ENCODE assay signal across 1 cellular context in genomic region chr7:94004024-94004945, GRCh38.
TF ChIP-seq lines count a peak whose summit lies in the region.

A gene with protein sequence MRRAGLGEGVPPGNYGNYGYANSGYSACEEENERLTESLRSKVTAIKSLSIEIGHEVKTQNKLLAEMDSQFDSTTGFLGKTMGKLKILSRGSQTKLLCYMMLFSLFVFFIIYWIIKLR (minus strand): TSS chr7:94004355. CDS start chr7:94004216, 139 bp downstream.

TF ChIP-seq in WTC11, 78 proteins besides CTCF, POLR2A, EP300 and RAD21 (continued from another document):
- TF ChIP-seq HMGXB4 (CRISPR knock-in tag; IDR thresholded peaks at IDR 0.05) (peak; percentile 62; the same call in 1 of the 2 replicates), TP53 (CRISPR knock-in tag; IDR thresholded peaks at IDR 0.05) (no peak), CREB1 (CRISPR knock-in tag; IDR thresholded peaks at IDR 0.05) (no peak), ZBTB21 (CRISPR knock-in tag; IDR thresholded peaks at IDR 0.05; ENCODE audit: borderline replicate concordance) (no peak), MYBL2 (CRISPR knock-in tag; IDR thresholded peaks at IDR 0.05) (no peak), FOXP1 (CRISPR knock-in tag; IDR thresholded peaks at IDR 0.05; ENCODE audit: borderline replicate concordance) (no peak), MXD4 (CRISPR knock-in tag; IDR thresholded peaks at IDR 0.05; ENCODE audit: borderline replicate concordance) (no peak), NFATC4 (CRISPR knock-in tag; IDR thresholded peaks at IDR 0.05) (no peak), OVOL2 (CRISPR knock-in tag; IDR thresholded peaks at IDR 0.05; ENCODE audit: borderline replicate concordance) (no peak), NFYB (CRISPR knock-in tag; conservative IDR thresholded peaks at IDR 0.05; ENCODE audit: low read depth) (peak; percentile 57; the same call in 1 of the 2 replicates), TCF7 (CRISPR knock-in tag; IDR thresholded peaks at IDR 0.05; ENCODE audit: low read depth) (no peak), ESRRA (CRISPR knock-in tag; IDR thresholded peaks at IDR 0.05; ENCODE audit: borderline replicate concordance) (no peak), ZNF232 (CRISPR knock-in tag; IDR thresholded peaks at IDR 0.05) (no peak), ELF4 (CRISPR knock-in tag; IDR thresholded peaks at IDR 0.05; ENCODE audit: low read depth) (no peak), KAT7 (CRISPR knock-in tag; IDR thresholded peaks at IDR 0.05; ENCODE audit: borderline replicate concordance) (no peak), USF2 (CRISPR knock-in tag; IDR thresholded peaks at IDR 0.05) (no peak), TEAD4 (CRISPR knock-in tag; IDR thresholded peaks at IDR 0.05) (no peak), ZNF416 (CRISPR knock-in tag; IDR thresholded peaks at IDR 0.05) (no peak), ZSCAN18 (CRISPR knock-in tag; IDR thresholded peaks at IDR 0.05) (no peak), JUN (CRISPR knock-in tag; IDR thresholded peaks at IDR 0.05) (no peak), ZNF423 (CRISPR knock-in tag; IDR thresholded peaks at IDR 0.05) (no peak), SOX15 (CRISPR knock-in tag; IDR thresholded peaks at IDR 0.05) (no peak), FOXK1 (CRISPR knock-in tag; IDR thresholded peaks at IDR 0.05) (peak; percentile 99), NR3C1 (CRISPR knock-in tag; conservative IDR thresholded peaks at IDR 0.05; ENCODE audit: low read depth) (no peak), PRDM15 (CRISPR knock-in tag; IDR thresholded peaks at IDR 0.05) (peak; percentile 93), NR1H2 (CRISPR knock-in tag; IDR thresholded peaks at IDR 0.05) (no peak), RORB (CRISPR knock-in tag; IDR thresholded peaks at IDR 0.05) (no peak), IRF2 (CRISPR knock-in tag; IDR thresholded peaks at IDR 0.05; ENCODE audit: borderline replicate concordance, low read depth) (no peak)
- TF ChIP-seq, protein P1, sequence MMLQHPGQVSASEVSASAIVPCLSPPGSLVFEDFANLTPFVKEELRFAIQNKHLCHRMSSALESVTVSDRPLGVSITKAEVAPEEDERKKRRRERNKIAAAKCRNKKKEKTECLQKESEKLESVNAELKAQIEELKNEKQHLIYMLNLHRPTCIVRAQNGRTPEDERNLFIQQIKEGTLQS (CRISPR knock-in tag; conservative IDR thresholded peaks at IDR 0.05): no peak
- TF ChIP-seq, protein P2, sequence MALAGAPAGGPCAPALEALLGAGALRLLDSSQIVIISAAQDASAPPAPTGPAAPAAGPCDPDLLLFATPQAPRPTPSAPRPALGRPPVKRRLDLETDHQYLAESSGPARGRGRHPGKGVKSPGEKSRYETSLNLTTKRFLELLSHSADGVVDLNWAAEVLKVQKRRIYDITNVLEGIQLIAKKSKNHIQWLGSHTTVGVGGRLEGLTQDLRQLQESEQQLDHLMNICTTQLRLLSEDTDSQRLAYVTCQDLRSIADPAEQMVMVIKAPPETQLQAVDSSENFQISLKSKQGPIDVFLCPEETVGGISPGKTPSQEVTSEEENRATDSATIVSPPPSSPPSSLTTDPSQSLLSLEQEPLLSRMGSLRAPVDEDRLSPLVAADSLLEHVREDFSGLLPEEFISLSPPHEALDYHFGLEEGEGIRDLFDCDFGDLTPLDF (CRISPR knock-in tag; IDR thresholded peaks at IDR 0.05): no peak
- TF ChIP-seq, protein P3, sequence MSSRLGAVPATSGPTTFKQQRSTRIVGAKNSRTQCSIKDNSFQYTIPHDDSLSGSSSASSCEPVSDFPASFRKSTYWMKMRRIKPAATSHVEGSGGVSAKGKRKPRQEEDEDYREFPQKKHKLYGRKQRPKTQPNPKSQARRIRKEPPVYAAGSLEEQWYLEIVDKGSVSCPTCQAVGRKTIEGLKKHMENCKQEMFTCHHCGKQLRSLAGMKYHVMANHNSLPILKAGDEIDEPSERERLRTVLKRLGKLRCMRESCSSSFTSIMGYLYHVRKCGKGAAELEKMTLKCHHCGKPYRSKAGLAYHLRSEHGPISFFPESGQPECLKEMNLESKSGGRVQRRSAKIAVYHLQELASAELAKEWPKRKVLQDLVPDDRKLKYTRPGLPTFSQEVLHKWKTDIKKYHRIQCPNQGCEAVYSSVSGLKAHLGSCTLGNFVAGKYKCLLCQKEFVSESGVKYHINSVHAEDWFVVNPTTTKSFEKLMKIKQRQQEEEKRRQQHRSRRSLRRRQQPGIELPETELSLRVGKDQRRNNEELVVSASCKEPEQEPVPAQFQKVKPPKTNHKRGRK (CRISPR knock-in tag; IDR thresholded peaks at IDR 0.05; ENCODE audit: borderline replicate concordance): no peak
- TF ChIP-seq, protein P4, sequence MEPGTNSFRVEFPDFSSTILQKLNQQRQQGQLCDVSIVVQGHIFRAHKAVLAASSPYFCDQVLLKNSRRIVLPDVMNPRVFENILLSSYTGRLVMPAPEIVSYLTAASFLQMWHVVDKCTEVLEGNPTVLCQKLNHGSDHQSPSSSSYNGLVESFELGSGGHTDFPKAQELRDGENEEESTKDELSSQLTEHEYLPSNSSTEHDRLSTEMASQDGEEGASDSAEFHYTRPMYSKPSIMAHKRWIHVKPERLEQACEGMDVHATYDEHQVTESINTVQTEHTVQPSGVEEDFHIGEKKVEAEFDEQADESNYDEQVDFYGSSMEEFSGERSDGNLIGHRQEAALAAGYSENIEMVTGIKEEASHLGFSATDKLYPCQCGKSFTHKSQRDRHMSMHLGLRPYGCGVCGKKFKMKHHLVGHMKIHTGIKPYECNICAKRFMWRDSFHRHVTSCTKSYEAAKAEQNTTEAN (CRISPR knock-in tag; IDR thresholded peaks at IDR 0.05): no peak
- TF ChIP-seq, protein P5, sequence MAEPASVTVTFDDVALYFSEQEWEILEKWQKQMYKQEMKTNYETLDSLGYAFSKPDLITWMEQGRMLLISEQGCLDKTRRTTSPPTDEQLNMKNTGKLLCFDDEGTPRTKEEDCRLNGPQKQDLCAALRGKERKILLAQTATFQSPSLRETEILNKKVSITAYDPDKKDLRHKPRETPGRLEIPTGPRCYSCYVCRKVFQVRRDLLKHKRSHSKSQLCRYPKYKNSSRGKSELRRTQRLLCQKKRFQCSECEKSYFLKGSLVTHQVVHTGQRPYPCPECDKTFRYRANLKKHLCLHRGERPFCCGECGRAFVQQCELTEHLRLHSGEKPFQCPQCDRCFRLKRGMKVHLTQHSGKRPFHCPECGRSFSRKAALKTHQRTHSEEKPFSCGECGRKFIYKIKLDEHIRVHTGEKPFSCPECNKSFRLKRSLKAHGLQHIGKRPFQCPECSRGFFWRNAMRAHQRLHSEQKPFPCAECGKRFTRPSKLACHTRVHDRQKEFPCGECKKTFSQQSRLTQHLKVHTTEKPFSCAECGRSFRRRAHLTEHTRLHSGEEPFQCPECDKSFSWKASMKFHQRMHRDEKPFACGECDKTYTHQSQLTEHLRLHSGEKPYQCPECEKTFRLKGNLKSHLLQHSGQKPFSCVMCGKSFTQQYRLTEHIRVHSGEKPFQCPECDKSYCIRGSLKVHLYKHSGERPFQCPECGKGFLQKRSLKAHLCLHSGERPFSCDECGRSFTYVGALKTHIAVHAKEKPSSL (CRISPR knock-in tag; conservative IDR thresholded peaks at IDR 0.05): no peak
- TF ChIP-seq, protein P6, sequence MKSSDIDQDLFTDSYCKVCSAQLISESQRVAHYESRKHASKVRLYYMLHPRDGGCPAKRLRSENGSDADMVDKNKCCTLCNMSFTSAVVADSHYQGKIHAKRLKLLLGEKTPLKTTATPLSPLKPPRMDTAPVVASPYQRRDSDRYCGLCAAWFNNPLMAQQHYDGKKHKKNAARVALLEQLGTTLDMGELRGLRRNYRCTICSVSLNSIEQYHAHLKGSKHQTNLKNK (CRISPR knock-in tag; IDR thresholded peaks at IDR 0.05): no peak
- TF ChIP-seq, protein P7, sequence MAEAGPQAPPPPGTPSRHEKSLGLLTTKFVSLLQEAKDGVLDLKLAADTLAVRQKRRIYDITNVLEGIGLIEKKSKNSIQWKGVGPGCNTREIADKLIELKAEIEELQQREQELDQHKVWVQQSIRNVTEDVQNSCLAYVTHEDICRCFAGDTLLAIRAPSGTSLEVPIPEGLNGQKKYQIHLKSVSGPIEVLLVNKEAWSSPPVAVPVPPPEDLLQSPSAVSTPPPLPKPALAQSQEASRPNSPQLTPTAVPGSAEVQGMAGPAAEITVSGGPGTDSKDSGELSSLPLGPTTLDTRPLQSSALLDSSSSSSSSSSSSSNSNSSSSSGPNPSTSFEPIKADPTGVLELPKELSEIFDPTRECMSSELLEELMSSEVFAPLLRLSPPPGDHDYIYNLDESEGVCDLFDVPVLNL (CRISPR knock-in tag; IDR thresholded peaks at IDR 0.05; ENCODE audit: borderline replicate concordance, low read depth): no peak
- TF ChIP-seq, protein P8, sequence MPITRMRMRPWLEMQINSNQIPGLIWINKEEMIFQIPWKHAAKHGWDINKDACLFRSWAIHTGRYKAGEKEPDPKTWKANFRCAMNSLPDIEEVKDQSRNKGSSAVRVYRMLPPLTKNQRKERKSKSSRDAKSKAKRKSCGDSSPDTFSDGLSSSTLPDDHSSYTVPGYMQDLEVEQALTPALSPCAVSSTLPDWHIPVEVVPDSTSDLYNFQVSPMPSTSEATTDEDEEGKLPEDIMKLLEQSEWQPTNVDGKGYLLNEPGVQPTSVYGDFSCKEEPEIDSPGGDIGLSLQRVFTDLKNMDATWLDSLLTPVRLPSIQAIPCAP (CRISPR knock-in tag; IDR thresholded peaks at IDR 0.05): no peak
- TF ChIP-seq, protein P9, sequence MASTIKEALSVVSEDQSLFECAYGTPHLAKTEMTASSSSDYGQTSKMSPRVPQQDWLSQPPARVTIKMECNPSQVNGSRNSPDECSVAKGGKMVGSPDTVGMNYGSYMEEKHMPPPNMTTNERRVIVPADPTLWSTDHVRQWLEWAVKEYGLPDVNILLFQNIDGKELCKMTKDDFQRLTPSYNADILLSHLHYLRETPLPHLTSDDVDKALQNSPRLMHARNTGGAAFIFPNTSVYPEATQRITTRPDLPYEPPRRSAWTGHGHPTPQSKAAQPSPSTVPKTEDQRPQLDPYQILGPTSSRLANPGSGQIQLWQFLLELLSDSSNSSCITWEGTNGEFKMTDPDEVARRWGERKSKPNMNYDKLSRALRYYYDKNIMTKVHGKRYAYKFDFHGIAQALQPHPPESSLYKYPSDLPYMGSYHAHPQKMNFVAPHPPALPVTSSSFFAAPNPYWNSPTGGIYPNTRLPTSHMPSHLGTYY (CRISPR knock-in tag; IDR thresholded peaks at IDR 0.05): no peak
